20 cellular contexts compared by ENCODE assay signal in the genomic region with DNA sequence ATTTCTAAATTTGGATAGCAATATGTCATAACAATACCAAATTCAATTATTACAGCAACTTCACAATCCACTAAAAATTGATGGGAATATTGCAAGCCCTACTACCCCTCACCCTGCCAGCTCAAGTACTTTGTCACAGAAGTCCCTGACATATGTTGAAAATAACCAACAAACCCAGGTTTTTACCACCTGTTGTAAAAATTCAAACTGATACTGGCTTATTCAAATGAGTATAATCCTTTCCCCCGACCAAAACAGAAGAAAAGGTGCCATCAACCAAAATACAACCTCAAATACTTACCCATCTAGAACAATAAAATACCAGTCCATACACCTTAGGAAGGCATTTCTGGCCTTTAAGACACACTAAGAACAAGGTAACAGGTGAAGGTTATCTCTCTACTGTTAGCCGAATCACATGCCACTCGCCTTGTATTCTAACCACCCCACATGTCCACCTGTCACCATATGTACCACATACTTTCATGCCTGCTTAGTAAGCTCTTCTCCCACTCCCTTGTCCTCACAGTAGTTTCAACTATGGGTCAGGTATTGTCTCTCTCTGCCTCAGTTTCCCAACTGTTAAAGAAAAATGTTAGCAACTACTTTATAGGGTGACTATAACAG.
"Had no signal": no experiment of that assay in that cellular context is flagged by ENCODE, and none has a peak within 500 bp of the region (broad histone marks: within the 10 kb centered on the region; RNA-seq: fewer than 3 reads in every experiment).

No MANE protein-coding gene starts in this region.

- ATAC-seq: effector memory CD8-positive, alpha-beta T cell; left lung had no signal

- H3K27me3 ChIP-seq: gastrocnemius medialis, left lung, neural progenitor cell, stomach, uterus had no signal

- H3K27ac Mint-ChIP-seq: activated naive CD4-positive, alpha-beta T cell treated with anti-CD3 and anti-CD28 coated beads for 36 hours; activated T-helper 1 cell treated with anti-CD3 and anti-CD28 coated beads, Interleukin-12 subunit alpha, Interleukin-12 subunit beta, Interleukin-2, Interleukin-4 antibody, amounts not matched to agents 30 ng/mL and 10 ng/mL and 1 ng/mL, durations not matched to agents 14 hours and 24 hours and 36 hours; dendritic cell treated with granulocyte-macrophage colony-stimulating factor and Interleukin-4, amounts not matched to agents 40 ng/mL and 50 ng/mL, for 4 days; neural progenitor cell had no signal

- H3K4me1 ChIP-seq: parathyroid adenoma, uterus had no signal

- H3K36me3 ChIP-seq: gastrocnemius medialis, uterus had no signal

- H3K4me3 Mint-ChIP-seq: activated naive CD4-positive, alpha-beta T cell treated with anti-CD3 and anti-CD28 coated beads for 36 hours; activated T-helper 1 cell treated with anti-CD3 and anti-CD28 coated beads, Interleukin-12 subunit alpha, Interleukin-12 subunit beta, Interleukin-2, Interleukin-4 antibody, amounts not matched to agents 30 ng/mL and 10 ng/mL and 1 ng/mL, durations not matched to agents 14 hours and 24 hours and 36 hours; brain; central memory CD8-positive, alpha-beta T cell; dendritic cell treated with granulocyte-macrophage colony-stimulating factor and Interleukin-4, amounts not matched to agents 40 ng/mL and 50 ng/mL, for 4 days; effector memory CD8-positive, alpha-beta T cell; neural progenitor cell had no signal

- H3K27ac ChIP-seq: epithelial cell of prostate, left lung, neural progenitor cell, parathyroid adenoma, stomach, uterus had no signal

- FAIRE-seq: keratinocyte had no signal

- H3K9me3 ChIP-seq: gastrocnemius medialis, uterus had no signal

- H3K27me3 Mint-ChIP-seq: brain; central memory CD8-positive, alpha-beta T cell; dendritic cell treated with granulocyte-macrophage colony-stimulating factor and Interleukin-4, amounts not matched to agents 40 ng/mL and 50 ng/mL, for 4 days; effector memory CD8-positive, alpha-beta T cell had no signal

- DNase-seq: activated CD4-positive, alpha-beta T cell treated with anti-CD3 and anti-CD28 coated beads, Interleukin-2, amount 50 U/mL, for 48 hours; activated CD4-positive, CD25-positive, alpha-beta regulatory T cell; activated naive CD4-positive, alpha-beta T cell treated with anti-CD3 and anti-CD28 coated beads for 36 hours; amygdala; effector memory CD8-positive, alpha-beta T cell; gastrocnemius medialis; left lung; retina; stimulated activated CD4-positive, alpha-beta T cell treated with anti-CD3 and anti-CD28 coated beads, Interleukin-15, amount 100 ng/mL, for 24 hours; stimulated activated CD4-positive, alpha-beta T cell treated with anti-CD3 and anti-CD28 coated beads, Interleukin-4, amount 100 ng/mL, for 24 hours; stomach; uterus had no signal

- H3K4me3 ChIP-seq: gastrocnemius medialis, left lung, neural progenitor cell, stomach, uterus had no signal
